1 cellular context compared by ENCODE assay signal in the genomic region with DNA sequence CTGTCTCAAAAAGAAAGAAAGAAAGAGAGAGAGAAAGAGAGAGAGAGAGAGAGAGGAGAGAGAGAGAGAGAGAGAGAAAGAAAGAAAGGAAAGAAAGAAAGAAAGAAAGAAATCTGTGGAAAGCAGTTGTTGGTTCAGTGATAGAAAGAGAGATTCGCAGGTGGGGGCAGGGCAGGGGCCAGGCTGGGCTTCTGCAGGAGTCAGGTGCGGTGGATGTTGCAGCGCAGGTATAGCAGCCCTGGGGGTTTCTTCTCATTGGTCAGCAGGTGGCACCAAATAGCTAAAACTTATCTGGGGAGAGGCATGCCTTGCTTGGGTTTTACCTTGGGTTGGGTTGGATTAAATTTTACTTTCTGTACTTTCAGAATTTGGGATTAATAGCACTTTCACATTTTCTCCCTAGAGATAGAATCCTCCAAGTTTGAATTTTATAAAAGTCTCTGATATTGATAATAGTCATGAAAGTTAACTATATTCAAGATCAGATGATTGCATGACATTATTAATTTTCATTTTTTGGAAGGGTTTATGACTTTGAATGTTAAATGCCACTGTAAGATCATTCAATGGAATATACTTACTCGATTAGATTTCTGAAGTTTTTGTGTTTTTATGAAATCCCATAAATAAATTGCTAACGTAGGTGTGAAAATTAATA.
A peak's percentile ranks its signal among the peaks of the same experiment; 100 is the strongest.
TF ChIP-seq lines count a peak whose summit lies in the region.

No MANE protein-coding gene starts in this region.

TF ChIP-seq in HepG2, 621 proteins besides CTCF, POLR2A, EP300 and RAD21 (continued from another document):
- TF ChIP-seq, protein P1, sequence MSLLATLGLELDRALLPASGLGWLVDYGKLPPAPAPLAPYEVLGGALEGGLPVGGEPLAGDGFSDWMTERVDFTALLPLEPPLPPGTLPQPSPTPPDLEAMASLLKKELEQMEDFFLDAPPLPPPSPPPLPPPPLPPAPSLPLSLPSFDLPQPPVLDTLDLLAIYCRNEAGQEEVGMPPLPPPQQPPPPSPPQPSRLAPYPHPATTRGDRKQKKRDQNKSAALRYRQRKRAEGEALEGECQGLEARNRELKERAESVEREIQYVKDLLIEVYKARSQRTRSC (CRISPR knock-in tag; IDR thresholded peaks at IDR 0.05; ENCODE audit: low read depth), result no peak
- TF ChIP-seq ZNF224 (CRISPR knock-in tag; IDR thresholded peaks at IDR 0.05), result no peak
- TF ChIP-seq KLF15 (CRISPR knock-in tag; IDR thresholded peaks at IDR 0.05; ENCODE audit: borderline replicate concordance), result no peak
- no peak for TF ChIP-seq ZNF333 (CRISPR knock-in tag; IDR thresholded peaks at IDR 0.05; ENCODE audit: borderline replicate concordance)
- TF ChIP-seq, protein P2, sequence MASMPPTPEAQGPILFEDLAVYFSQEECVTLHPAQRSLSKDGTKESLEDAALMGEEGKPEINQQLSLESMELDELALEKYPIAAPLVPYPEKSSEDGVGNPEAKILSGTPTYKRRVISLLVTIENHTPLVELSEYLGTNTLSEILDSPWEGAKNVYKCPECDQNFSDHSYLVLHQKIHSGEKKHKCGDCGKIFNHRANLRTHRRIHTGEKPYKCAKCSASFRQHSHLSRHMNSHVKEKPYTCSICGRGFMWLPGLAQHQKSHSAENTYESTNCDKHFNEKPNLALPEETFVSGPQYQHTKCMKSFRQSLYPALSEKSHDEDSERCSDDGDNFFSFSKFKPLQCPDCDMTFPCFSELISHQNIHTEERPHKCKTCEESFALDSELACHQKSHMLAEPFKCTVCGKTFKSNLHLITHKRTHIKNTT (CRISPR knock-in tag; IDR thresholded peaks at IDR 0.05), result no peak
- no peak for TF ChIP-seq CBX2 (IDR thresholded peaks at IDR 0.05; ENCODE audit: low read depth, low read length)
- TF ChIP-seq CBX2 (CRISPR knock-in tag; IDR thresholded peaks at IDR 0.05; ENCODE audit: low read depth), result no peak
- no peak for TF ChIP-seq FIP1L1 (IDR thresholded peaks at IDR 0.05; ENCODE audit: borderline replicate concordance, insufficient read depth, low read depth, low read length)
- peak; percentile 26; the same call in 1 of the 2 replicates for TF ChIP-seq KLF6 (CRISPR knock-in tag; IDR thresholded peaks at IDR 0.05)
- TF ChIP-seq ZNF567 (CRISPR knock-in tag; IDR thresholded peaks at IDR 0.05; ENCODE audit: borderline replicate concordance), result no peak
- TF ChIP-seq, protein P3, sequence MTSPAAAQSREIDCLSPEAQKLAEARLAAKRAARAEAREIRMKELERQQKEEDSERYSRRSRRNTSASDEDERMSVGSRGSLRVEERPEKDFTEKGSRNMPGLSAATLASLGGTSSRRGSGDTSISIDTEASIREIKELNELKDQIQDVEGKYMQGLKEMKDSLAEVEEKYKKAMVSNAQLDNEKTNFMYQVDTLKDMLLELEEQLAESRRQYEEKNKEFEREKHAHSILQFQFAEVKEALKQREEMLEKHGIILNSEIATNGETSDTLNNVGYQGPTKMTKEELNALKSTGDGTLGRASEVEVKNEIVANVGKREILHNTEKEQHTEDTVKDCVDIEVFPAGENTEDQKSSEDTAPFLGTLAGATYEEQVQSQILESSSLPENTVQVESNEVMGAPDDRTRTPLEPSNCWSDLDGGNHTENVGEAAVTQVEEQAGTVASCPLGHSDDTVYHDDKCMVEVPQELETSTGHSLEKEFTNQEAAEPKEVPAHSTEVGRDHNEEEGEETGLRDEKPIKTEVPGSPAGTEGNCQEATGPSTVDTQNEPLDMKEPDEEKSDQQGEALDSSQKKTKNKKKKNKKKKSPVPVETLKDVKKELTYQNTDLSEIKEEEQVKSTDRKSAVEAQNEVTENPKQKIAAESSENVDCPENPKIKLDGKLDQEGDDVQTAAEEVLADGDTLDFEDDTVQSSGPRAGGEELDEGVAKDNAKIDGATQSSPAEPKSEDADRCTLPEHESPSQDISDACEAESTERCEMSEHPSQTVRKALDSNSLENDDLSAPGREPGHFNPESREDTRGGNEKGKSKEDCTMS (CRISPR knock-in tag; conservative IDR thresholded peaks at IDR 0.05), result no peak
- TF ChIP-seq, protein P4, sequence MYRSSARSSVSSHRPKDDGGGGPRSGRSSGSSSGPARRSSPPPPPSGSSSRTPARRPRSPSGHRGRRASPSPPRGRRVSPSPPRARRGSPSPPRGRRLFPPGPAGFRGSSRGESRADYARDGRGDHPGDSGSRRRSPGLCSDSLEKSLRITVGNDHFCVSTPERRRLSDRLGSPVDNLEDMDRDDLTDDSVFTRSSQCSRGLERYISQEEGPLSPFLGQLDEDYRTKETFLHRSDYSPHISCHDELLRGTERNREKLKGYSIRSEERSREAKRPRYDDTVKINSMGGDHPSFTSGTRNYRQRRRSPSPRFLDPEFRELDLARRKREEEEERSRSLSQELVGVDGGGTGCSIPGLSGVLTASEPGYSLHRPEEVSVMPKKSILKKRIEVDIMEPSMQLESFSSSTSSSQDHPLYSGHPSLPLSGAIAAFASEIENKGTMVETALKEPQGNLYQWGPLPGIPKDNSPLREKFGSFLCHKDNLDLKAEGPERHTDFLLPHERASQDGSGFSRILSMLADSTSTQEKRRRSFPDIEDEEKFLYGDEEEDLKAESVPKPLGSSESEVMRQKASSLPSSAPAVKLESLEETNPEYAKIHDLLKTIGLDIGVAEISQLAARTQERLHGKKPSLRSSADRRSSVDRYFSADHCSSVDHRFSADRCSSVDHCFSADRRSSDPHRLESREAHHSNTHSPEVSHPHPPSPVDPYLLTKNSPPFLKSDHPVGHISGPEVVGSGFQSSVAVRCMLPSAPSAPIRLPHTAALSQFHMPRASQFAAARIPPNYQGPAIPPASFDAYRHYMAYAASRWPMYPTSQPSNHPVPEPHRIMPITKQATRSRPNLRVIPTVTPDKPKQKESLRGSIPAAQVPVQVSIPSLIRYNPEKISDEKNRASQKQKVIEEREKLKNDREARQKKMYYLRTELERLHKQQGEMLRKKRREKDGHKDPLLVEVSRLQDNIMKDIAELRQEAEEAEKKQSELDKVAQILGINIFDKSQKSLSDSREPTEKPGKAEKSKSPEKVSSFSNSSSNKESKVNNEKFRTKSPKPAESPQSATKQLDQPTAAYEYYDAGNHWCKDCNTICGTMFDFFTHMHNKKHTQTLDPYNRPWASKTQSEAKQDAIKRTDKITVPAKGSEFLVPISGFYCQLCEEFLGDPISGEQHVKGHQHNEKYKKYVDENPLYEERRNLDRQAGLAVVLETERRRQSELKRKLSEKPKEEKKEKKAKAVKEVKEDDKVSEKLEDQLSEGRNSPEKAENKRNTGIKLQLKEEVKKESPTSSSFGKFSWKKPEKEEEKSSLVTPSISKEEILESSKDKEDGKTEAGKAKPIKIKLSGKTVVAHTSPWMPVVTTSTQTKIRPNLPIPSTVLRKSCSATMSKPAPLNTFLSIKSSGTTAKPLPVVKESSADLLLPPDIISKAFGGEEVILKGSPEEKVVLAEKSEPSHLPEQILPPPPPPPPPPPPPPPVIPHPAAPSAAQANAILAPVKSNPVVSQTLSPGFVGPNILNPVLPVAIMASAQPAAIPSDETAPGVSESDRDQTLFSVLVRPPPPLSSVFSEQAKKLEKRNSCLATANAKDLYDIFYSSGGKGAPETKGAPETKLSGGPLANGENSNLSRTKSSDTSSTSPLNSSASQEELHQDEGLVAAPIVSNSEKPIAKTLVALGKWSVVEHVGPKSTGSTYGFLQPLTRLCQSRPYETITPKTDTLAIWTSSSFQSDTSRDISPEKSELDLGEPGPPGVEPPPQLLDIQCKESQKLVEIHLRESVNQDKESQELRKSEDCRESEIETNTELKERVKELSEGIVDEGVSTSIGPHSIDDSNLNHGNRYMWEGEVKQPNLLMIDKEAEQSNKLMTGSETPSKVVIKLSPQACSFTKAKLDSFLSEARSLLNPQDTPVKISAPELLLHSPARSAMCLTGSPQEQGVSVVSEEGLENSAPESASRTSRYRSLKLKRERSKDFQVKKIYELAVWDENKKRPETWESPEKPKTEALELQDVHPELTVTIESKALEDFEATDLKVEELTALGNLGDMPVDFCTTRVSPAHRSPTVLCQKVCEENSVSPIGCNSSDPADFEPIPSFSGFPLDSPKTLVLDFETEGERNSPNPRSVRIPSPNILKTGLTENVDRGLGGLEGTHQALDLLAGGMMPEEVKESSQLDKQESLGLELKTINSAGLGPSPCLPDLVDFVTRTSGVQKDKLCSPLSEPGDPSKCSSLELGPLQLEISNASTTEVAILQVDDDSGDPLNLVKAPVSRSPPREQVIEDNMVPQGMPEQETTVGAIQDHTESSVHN (CRISPR knock-in tag; IDR thresholded peaks at IDR 0.05), result no peak
- 0 out of 2 replicates have a peak, but pooled peaks have one; percentile 46 for TF ChIP-seq SALL1 (CRISPR knock-in tag; IDR thresholded peaks at IDR 0.05)
- 0 out of 2 replicates have a peak, but pooled peaks have one; percentile 17 for TF ChIP-seq ELF3 (CRISPR knock-in tag; IDR thresholded peaks at IDR 0.05)
- TF ChIP-seq, protein P5, sequence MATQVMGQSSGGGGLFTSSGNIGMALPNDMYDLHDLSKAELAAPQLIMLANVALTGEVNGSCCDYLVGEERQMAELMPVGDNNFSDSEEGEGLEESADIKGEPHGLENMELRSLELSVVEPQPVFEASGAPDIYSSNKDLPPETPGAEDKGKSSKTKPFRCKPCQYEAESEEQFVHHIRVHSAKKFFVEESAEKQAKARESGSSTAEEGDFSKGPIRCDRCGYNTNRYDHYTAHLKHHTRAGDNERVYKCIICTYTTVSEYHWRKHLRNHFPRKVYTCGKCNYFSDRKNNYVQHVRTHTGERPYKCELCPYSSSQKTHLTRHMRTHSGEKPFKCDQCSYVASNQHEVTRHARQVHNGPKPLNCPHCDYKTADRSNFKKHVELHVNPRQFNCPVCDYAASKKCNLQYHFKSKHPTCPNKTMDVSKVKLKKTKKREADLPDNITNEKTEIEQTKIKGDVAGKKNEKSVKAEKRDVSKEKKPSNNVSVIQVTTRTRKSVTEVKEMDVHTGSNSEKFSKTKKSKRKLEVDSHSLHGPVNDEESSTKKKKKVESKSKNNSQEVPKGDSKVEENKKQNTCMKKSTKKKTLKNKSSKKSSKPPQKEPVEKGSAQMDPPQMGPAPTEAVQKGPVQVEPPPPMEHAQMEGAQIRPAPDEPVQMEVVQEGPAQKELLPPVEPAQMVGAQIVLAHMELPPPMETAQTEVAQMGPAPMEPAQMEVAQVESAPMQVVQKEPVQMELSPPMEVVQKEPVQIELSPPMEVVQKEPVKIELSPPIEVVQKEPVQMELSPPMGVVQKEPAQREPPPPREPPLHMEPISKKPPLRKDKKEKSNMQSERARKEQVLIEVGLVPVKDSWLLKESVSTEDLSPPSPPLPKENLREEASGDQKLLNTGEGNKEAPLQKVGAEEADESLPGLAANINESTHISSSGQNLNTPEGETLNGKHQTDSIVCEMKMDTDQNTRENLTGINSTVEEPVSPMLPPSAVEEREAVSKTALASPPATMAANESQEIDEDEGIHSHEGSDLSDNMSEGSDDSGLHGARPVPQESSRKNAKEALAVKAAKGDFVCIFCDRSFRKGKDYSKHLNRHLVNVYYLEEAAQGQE (IDR thresholded peaks at IDR 0.05; ENCODE audit: borderline replicate concordance in 1 of 2, low read depth in 1 of 2, low read length in 2 of 2), result no peak
- TF ChIP-seq, protein P6, sequence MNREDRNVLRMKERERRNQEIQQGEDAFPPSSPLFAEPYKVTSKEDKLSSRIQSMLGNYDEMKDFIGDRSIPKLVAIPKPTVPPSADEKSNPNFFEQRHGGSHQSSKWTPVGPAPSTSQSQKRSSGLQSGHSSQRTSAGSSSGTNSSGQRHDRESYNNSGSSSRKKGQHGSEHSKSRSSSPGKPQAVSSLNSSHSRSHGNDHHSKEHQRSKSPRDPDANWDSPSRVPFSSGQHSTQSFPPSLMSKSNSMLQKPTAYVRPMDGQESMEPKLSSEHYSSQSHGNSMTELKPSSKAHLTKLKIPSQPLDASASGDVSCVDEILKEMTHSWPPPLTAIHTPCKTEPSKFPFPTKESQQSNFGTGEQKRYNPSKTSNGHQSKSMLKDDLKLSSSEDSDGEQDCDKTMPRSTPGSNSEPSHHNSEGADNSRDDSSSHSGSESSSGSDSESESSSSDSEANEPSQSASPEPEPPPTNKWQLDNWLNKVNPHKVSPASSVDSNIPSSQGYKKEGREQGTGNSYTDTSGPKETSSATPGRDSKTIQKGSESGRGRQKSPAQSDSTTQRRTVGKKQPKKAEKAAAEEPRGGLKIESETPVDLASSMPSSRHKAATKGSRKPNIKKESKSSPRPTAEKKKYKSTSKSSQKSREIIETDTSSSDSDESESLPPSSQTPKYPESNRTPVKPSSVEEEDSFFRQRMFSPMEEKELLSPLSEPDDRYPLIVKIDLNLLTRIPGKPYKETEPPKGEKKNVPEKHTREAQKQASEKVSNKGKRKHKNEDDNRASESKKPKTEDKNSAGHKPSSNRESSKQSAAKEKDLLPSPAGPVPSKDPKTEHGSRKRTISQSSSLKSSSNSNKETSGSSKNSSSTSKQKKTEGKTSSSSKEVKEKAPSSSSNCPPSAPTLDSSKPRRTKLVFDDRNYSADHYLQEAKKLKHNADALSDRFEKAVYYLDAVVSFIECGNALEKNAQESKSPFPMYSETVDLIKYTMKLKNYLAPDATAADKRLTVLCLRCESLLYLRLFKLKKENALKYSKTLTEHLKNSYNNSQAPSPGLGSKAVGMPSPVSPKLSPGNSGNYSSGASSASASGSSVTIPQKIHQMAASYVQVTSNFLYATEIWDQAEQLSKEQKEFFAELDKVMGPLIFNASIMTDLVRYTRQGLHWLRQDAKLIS (CRISPR knock-in tag; IDR thresholded peaks at IDR 0.05), result no peak
- TF ChIP-seq SIX4 (CRISPR knock-in tag; IDR thresholded peaks at IDR 0.05), result 0 out of 2 replicates have a peak, but pooled peaks have one; percentile 12
- TF ChIP-seq HIVEP1 (CRISPR knock-in tag; IDR thresholded peaks at IDR 0.05), result no peak
- TF ChIP-seq KAT7 (CRISPR knock-in tag; IDR thresholded peaks at IDR 0.05; ENCODE audit: borderline replicate concordance), result no peak
- TF ChIP-seq ISX (CRISPR knock-in tag; conservative IDR thresholded peaks at IDR 0.05), result no peak
- no peak for TF ChIP-seq AGO1 (IDR thresholded peaks at IDR 0.05; ENCODE audit: low read depth, low read length, poor library complexity, severe bottlenecking)
